9 cellular contexts compared by ENCODE assay signal in genomic region chr16:29848420-29849297, GRCh38. TPM values are rescaled to one million over a fixed set of nuclear protein-coding genes. Genes with fewer than 3 reads are reported as not detected.
DNase-seq lines count a peak whose midpoint lies in the region; ATAC-seq, FAIRE-seq and TF ChIP-seq lines count a peak whose summit lies in the region.
"Had no signal": no experiment of that assay in that cellular context is flagged by ENCODE, and none has a peak within 500 bp of the region (broad histone marks: within the 10 kb centered on the region; RNA-seq: fewer than 3 reads in every experiment).

No MANE protein-coding gene starts in this region.

- ATAC-seq in HG03571 (IDR thresholded peaks at IDR 0.05; ENCODE audit: unreplicated experiment), result no peak

- H3K14ac ChIP-seq in trophoblast cell (ENCODE audit: low read length), result no peak overlapping the region

- no peaks in the 10 kb centered on the region for H3K27me3 ChIP-seq in trophoblast cell (ENCODE audit: insufficient read depth, low read length)

- peaks cover 6 to 7% of the 10 kb centered on the region in 2 experiments for H3K4me1 ChIP-seq in trophoblast cell (ENCODE audit: control insufficient read depth in 1 of 2, insufficient read depth in 2 of 2, low read length in 2 of 2)

- H4K12ac ChIP-seq in trophoblast cell (ENCODE audit: low read depth, low read length), result no peak overlapping the region

- H3K23ac ChIP-seq in trophoblast cell (ENCODE audit: low read length), result no peak overlapping the region

- no peaks in the 10 kb centered on the region for H3K27me3 Mint-ChIP-seq in type B pancreatic cell
- H3K27me3 Mint-ChIP-seq: activated naive CD8-positive, alpha-beta T cell had no signal

- no peak overlapping the region for H4K8ac ChIP-seq in trophoblast cell (ENCODE audit: low read depth, low read length)

- H2AK5ac ChIP-seq in trophoblast cell (ENCODE audit: low read length), result no peak overlapping the region

- DNase-seq in D721Med (ENCODE audit: insufficient read length, low spot score) (peak; percentile 75), HS-27A (ENCODE audit: low read depth) (peak; percentile 26), SK-N-DZ (ENCODE audit: low spot score) (peak; percentile 67), globus pallidus (ENCODE audit: low spot score) (peak; percentile 69), trophoblast cell (peak; percentile 66 to 83), type B pancreatic cell (ENCODE audit: extremely low spot score, unreplicated experiment) (no peak)
- peak; percentile 70 for DNase-seq in activated gamma-delta T cell treated with anti-CD3 and anti-CD28 coated beads, Interleukin-2, amount 50 U/mL, for 16 hours (ENCODE audit: low read depth)

- no peak overlapping the region for H3K27ac Mint-ChIP-seq in type B pancreatic cell
- H3K27ac Mint-ChIP-seq: activated naive CD8-positive, alpha-beta T cell had no signal

- no peak overlapping the region for H3K27ac ChIP-seq in trophoblast cell (ENCODE audit: low read depth, low read length)

- no peak overlapping the region for H2BK12ac ChIP-seq in trophoblast cell (ENCODE audit: low read length)

- H3K9me3 Mint-ChIP-seq in type B pancreatic cell, result no peaks in the 10 kb centered on the region

- peaks cover 1% of the 10 kb centered on the region for H3K9me3 ChIP-seq in trophoblast cell (ENCODE audit: insufficient read depth, low read depth, low read length)

- no peak overlapping the region for H4K91ac ChIP-seq in trophoblast cell (ENCODE audit: low read depth, low read length)

- peak; percentile 76 for TF ChIP-seq CTCF in D721Med (IDR thresholded peaks at IDR 0.05; ENCODE audit: insufficient read depth, missing control alignments)
- peak; percentile 78 for TF ChIP-seq CTCF in type B pancreatic cell (conservative IDR thresholded peaks at IDR 0.05)

- H3K79me1 ChIP-seq in trophoblast cell (ENCODE audit: low read length), result no peaks in the 10 kb centered on the region

- peaks cover 11% of the 10 kb centered on the region for H3K4me1 Mint-ChIP-seq in type B pancreatic cell (ENCODE audit: unreplicated experiment)

- H2BK120ac ChIP-seq in trophoblast cell (ENCODE audit: insufficient read depth, low read length, poor library complexity), result no peak overlapping the region

- no CpG with 5 or more reads among the region's 15 CpGs for WGBS in trophoblast cell (ENCODE audit: extremely low coverage, insufficient coverage, insufficient read length)

- H3K79me2 ChIP-seq in trophoblast cell (ENCODE audit: control insufficient read depth, insufficient read depth, low read length, poor library complexity), result no peaks in the 10 kb centered on the region

- FAIRE-seq in D721Med (lab: Jason Lieb, UNC), result no peak

- no peak overlapping the region for H3K4ac ChIP-seq in trophoblast cell (ENCODE audit: low read depth, low read length)

- no peak overlapping the region for H3K9ac ChIP-seq in trophoblast cell (ENCODE audit: low read length)

- no peak overlapping the region for H3K4me3 Mint-ChIP-seq in type B pancreatic cell
- H3K4me3 Mint-ChIP-seq: activated naive CD8-positive, alpha-beta T cell had no signal

- H3K4me3 ChIP-seq in trophoblast cell (ENCODE audit: low read depth, low read length), result no peak overlapping the region

- no peak overlapping the region for H3K18ac ChIP-seq in trophoblast cell (ENCODE audit: low read length)

- no peak overlapping the region for H2BK5ac ChIP-seq in trophoblast cell (ENCODE audit: low read depth, low read length, poor library complexity)

- no peaks in the 10 kb centered on the region for H3K36me3 Mint-ChIP-seq in type B pancreatic cell
- H3K36me3 Mint-ChIP-seq: activated naive CD8-positive, alpha-beta T cell had no signal

- no peak overlapping the region for H2AFZ ChIP-seq in trophoblast cell (ENCODE audit: insufficient read depth, low read length, poor library complexity)

- H3K4me2 ChIP-seq in trophoblast cell (ENCODE audit: low read length), result no peak overlapping the region

- H3K36me3 ChIP-seq in trophoblast cell (ENCODE audit: control insufficient read depth in 1 of 2, insufficient read depth in 2 of 2, low read length in 2 of 2), result peaks cover 0 to 2% of the 10 kb centered on the region in 2 experiments

RNA-seq across cellular contexts. Expression of gene CDIPT, which starts 14.4 kb away (rescaled TPM):
- 72.6 and 90.4 TPM in 2 replicates for polyA plus RNA-seq in SK-N-DZ (2014; cell fraction: cytosol; rRNA removed)
- polyA plus RNA-seq in SK-N-DZ (2014; cell fraction: nucleus; rRNA removed), result 63.9 and 67.8 TPM in 2 replicates
- polyA plus RNA-seq in trophoblast cell (2013), result 51.3 and 53.4 TPM in 2 replicates
- 58.0 and 73.3 TPM in 2 replicates for total RNA-seq in type B pancreatic cell (ENCODE audit: low replicate concordance)

RNA-seq across cellular contexts. Expression of gene MVP, which starts 28.4 kb away (rescaled TPM):
- polyA plus RNA-seq in SK-N-DZ (2014; cell fraction: cytosol; rRNA removed), result 24.3 and 39.4 TPM in 2 replicates
- polyA plus RNA-seq in SK-N-DZ (2014; cell fraction: nucleus; rRNA removed), result 10.1 and 22.7 TPM in 2 replicates
- polyA plus RNA-seq in trophoblast cell (2013), result 24.4 and 24.5 TPM in 2 replicates
- 27.4 and 46.3 TPM in 2 replicates for total RNA-seq in type B pancreatic cell (ENCODE audit: low replicate concordance)

RNA-seq across cellular contexts. Expression of gene PAGR1, which starts 32.7 kb away (rescaled TPM):
- 57.6 and 71.0 TPM in 2 replicates for polyA plus RNA-seq in SK-N-DZ (2014; cell fraction: cytosol; rRNA removed)
- polyA plus RNA-seq in SK-N-DZ (2014; cell fraction: nucleus; rRNA removed), result 426 and 537 TPM in 2 replicates
- 33.5 and 34.4 TPM in 2 replicates for polyA plus RNA-seq in trophoblast cell (2013)
- total RNA-seq in type B pancreatic cell (ENCODE audit: low replicate concordance), result 25.5 and 33.5 TPM in 2 replicates

RNA-seq across cellular contexts. Expression of gene PRRT2, which starts 36.7 kb away (rescaled TPM):
- 29.9 and 41.5 TPM in 2 replicates for polyA plus RNA-seq in SK-N-DZ (2014; cell fraction: cytosol; rRNA removed)
- polyA plus RNA-seq in SK-N-DZ (2014; cell fraction: nucleus; rRNA removed), result 231 and 327 TPM in 2 replicates
- polyA plus RNA-seq in trophoblast cell (2013), result 3.9 and 4.1 TPM in 2 replicates
- total RNA-seq in type B pancreatic cell (ENCODE audit: low replicate concordance), result 1.4 and 15.1 TPM in 2 replicates

RNA-seq across cellular contexts. Expression of gene MAZ, which starts 42.3 kb away (rescaled TPM):
- 364 and 496 TPM in 2 replicates for polyA plus RNA-seq in SK-N-DZ (2014; cell fraction: cytosol; rRNA removed)
- polyA plus RNA-seq in SK-N-DZ (2014; cell fraction: nucleus; rRNA removed), result 262 and 344 TPM in 2 replicates
- polyA plus RNA-seq in trophoblast cell (2013), result 151 and 161 TPM in 2 replicates
- total RNA-seq in type B pancreatic cell (ENCODE audit: low replicate concordance), result 207 and 294 TPM in 2 replicates
